In genomic region chr5:96876292-96876850, GRCh38 we compare ENCODE assay signal across 1 cellular context.
TF ChIP-seq lines count a peak whose summit lies in the region.

TSS of gene ERAP2 (plus strand) at chr5:96876500. CDS start at chr5:96879686, 3,186 bp downstream.

TF ChIP-seq in K562, 482 proteins besides CTCF, POLR2A, EP300 and RAD21 (continued from another document and continues in another):
- TF ChIP-seq MNT (conservative IDR thresholded peaks at IDR 0.05) = peak; percentile 55 to 58; a peak in 3 of 4 replicates
- no peak for TF ChIP-seq ZNF431 (CRISPR knock-in tag; IDR thresholded peaks at IDR 0.05)
- TF ChIP-seq EP400 (IDR thresholded peaks at IDR 0.05) = peak; percentile 52
- TF ChIP-seq ZNF280B (CRISPR knock-in tag; IDR thresholded peaks at IDR 0.05) = no peak
- TF ChIP-seq FOXM1 (IDR thresholded peaks at IDR 0.05; ENCODE audit: low read depth) = peak; percentile 82
- no peak for TF ChIP-seq FOXM1 (CRISPR knock-in tag; IDR thresholded peaks at IDR 0.05; ENCODE audit: low read depth)
- TF ChIP-seq, protein P1, sequence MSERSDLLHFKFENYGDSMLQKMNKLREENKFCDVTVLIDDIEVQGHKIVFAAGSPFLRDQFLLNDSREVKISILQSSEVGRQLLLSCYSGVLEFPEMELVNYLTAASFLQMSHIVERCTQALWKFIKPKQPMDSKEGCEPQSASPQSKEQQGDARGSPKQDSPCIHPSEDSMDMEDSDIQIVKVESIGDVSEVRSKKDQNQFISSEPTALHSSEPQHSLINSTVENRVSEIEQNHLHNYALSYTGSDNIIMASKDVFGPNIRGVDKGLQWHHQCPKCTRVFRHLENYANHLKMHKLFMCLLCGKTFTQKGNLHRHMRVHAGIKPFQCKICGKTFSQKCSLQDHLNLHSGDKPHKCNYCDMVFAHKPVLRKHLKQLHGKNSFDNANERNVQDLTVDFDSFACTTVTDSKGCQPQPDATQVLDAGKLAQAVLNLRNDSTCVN (CRISPR knock-in tag; IDR thresholded peaks at IDR 0.05) = no peak
- TF ChIP-seq ZKSCAN3 (CRISPR knock-in tag; IDR thresholded peaks at IDR 0.05) = no peak
- no peak for TF ChIP-seq FUS (optimal IDR thresholded peaks at IDR 0.05; ENCODE audit: low read depth, low read length)
- TF ChIP-seq PHB (CRISPR knock-in tag; IDR thresholded peaks at IDR 0.05) = no peak
- 0 out of 2 replicates have a peak, but pooled peaks have one; percentile 16 for TF ChIP-seq NFRKB (IDR thresholded peaks at IDR 0.05; ENCODE audit: low read depth)
- no peak for TF ChIP-seq RFX1 (IDR thresholded peaks at IDR 0.05)
- TF ChIP-seq, protein P2, sequence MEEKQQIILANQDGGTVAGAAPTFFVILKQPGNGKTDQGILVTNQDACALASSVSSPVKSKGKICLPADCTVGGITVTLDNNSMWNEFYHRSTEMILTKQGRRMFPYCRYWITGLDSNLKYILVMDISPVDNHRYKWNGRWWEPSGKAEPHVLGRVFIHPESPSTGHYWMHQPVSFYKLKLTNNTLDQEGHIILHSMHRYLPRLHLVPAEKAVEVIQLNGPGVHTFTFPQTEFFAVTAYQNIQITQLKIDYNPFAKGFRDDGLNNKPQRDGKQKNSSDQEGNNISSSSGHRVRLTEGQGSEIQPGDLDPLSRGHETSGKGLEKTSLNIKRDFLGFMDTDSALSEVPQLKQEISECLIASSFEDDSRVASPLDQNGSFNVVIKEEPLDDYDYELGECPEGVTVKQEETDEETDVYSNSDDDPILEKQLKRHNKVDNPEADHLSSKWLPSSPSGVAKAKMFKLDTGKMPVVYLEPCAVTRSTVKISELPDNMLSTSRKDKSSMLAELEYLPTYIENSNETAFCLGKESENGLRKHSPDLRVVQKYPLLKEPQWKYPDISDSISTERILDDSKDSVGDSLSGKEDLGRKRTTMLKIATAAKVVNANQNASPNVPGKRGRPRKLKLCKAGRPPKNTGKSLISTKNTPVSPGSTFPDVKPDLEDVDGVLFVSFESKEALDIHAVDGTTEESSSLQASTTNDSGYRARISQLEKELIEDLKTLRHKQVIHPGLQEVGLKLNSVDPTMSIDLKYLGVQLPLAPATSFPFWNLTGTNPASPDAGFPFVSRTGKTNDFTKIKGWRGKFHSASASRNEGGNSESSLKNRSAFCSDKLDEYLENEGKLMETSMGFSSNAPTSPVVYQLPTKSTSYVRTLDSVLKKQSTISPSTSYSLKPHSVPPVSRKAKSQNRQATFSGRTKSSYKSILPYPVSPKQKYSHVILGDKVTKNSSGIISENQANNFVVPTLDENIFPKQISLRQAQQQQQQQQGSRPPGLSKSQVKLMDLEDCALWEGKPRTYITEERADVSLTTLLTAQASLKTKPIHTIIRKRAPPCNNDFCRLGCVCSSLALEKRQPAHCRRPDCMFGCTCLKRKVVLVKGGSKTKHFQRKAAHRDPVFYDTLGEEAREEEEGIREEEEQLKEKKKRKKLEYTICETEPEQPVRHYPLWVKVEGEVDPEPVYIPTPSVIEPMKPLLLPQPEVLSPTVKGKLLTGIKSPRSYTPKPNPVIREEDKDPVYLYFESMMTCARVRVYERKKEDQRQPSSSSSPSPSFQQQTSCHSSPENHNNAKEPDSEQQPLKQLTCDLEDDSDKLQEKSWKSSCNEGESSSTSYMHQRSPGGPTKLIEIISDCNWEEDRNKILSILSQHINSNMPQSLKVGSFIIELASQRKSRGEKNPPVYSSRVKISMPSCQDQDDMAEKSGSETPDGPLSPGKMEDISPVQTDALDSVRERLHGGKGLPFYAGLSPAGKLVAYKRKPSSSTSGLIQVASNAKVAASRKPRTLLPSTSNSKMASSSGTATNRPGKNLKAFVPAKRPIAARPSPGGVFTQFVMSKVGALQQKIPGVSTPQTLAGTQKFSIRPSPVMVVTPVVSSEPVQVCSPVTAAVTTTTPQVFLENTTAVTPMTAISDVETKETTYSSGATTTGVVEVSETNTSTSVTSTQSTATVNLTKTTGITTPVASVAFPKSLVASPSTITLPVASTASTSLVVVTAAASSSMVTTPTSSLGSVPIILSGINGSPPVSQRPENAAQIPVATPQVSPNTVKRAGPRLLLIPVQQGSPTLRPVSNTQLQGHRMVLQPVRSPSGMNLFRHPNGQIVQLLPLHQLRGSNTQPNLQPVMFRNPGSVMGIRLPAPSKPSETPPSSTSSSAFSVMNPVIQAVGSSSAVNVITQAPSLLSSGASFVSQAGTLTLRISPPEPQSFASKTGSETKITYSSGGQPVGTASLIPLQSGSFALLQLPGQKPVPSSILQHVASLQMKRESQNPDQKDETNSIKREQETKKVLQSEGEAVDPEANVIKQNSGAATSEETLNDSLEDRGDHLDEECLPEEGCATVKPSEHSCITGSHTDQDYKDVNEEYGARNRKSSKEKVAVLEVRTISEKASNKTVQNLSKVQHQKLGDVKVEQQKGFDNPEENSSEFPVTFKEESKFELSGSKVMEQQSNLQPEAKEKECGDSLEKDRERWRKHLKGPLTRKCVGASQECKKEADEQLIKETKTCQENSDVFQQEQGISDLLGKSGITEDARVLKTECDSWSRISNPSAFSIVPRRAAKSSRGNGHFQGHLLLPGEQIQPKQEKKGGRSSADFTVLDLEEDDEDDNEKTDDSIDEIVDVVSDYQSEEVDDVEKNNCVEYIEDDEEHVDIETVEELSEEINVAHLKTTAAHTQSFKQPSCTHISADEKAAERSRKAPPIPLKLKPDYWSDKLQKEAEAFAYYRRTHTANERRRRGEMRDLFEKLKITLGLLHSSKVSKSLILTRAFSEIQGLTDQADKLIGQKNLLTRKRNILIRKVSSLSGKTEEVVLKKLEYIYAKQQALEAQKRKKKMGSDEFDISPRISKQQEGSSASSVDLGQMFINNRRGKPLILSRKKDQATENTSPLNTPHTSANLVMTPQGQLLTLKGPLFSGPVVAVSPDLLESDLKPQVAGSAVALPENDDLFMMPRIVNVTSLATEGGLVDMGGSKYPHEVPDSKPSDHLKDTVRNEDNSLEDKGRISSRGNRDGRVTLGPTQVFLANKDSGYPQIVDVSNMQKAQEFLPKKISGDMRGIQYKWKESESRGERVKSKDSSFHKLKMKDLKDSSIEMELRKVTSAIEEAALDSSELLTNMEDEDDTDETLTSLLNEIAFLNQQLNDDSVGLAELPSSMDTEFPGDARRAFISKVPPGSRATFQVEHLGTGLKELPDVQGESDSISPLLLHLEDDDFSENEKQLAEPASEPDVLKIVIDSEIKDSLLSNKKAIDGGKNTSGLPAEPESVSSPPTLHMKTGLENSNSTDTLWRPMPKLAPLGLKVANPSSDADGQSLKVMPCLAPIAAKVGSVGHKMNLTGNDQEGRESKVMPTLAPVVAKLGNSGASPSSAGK (IDR thresholded peaks at IDR 0.05) = no peak
- TF ChIP-seq NFXL1 (CRISPR knock-in tag; IDR thresholded peaks at IDR 0.05) = no peak
- no peak for TF ChIP-seq ZBTB7A (IDR thresholded peaks at IDR 0.05; ENCODE audit: borderline replicate concordance, control insufficient read depth, low read depth, low read length)
- TF ChIP-seq HOMEZ (CRISPR knock-in tag; IDR thresholded peaks at IDR 0.05) = no peak
- TF ChIP-seq JUND (IDR thresholded peaks at IDR 0.05; ENCODE audit: borderline replicate concordance, low read depth, low read length) = peak; percentile 2; the same call in 1 of the 2 replicates
- TF ChIP-seq JUND (tag; IDR thresholded peaks at IDR 0.05; ENCODE audit: borderline replicate concordance, low read depth, low read length) = no peak
- TF ChIP-seq ZBTB2 (IDR thresholded peaks at IDR 0.05) = no peak
- TF ChIP-seq GABPB2 (CRISPR knock-in tag; conservative IDR thresholded peaks at IDR 0.05) = no peak
- TF ChIP-seq, protein P3, sequence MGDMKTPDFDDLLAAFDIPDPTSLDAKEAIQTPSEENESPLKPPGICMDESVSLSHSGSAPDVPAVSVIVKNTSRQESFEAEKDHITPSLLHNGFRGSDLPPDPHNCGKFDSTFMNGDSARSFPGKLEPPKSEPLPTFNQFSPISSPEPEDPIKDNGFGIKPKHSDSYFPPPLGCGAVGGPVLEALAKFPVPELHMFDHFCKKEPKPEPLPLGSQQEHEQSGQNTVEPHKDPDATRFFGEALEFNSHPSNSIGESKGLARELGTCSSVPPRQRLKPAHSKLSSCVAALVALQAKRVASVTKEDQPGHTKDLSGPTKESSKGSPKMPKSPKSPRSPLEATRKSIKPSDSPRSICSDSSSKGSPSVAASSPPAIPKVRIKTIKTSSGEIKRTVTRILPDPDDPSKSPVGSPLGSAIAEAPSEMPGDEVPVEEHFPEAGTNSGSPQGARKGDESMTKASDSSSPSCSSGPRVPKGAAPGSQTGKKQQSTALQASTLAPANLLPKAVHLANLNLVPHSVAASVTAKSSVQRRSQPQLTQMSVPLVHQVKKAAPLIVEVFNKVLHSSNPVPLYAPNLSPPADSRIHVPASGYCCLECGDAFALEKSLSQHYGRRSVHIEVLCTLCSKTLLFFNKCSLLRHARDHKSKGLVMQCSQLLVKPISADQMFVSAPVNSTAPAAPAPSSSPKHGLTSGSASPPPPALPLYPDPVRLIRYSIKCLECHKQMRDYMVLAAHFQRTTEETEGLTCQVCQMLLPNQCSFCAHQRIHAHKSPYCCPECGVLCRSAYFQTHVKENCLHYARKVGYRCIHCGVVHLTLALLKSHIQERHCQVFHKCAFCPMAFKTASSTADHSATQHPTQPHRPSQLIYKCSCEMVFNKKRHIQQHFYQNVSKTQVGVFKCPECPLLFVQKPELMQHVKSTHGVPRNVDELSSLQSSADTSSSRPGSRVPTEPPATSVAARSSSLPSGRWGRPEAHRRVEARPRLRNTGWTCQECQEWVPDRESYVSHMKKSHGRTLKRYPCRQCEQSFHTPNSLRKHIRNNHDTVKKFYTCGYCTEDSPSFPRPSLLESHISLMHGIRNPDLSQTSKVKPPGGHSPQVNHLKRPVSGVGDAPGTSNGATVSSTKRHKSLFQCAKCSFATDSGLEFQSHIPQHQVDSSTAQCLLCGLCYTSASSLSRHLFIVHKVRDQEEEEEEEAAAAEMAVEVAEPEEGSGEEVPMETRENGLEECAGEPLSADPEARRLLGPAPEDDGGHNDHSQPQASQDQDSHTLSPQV (IDR thresholded peaks at IDR 0.05) = 0 out of 2 replicates have a peak, but pooled peaks have one; percentile 34
- TF ChIP-seq ZFP1 (CRISPR knock-in tag; IDR thresholded peaks at IDR 0.05) = no peak
- no peak for TF ChIP-seq CXXC5 (CRISPR knock-in tag; IDR thresholded peaks at IDR 0.05)
- TF ChIP-seq ZNF140 (CRISPR knock-in tag; IDR thresholded peaks at IDR 0.05) = no peak
- no peak for TF ChIP-seq SAFB2 (IDR thresholded peaks at IDR 0.05; ENCODE audit: borderline replicate concordance, low read depth, low read length, severe bottlenecking)
- TF ChIP-seq NBN (IDR thresholded peaks at IDR 0.05; ENCODE audit: low read depth) = no peak
- no peak for TF ChIP-seq CBX8 (IDR thresholded peaks at IDR 0.05; ENCODE audit: borderline replicate concordance, extremely low read depth, low read depth, low read length, poor library complexity, severe bottlenecking)
- no peak for TF ChIP-seq SFPQ (IDR thresholded peaks at IDR 0.05; ENCODE audit: low read depth, low read length)
- no peak for TF ChIP-seq RFX7 (CRISPR knock-in tag; IDR thresholded peaks at IDR 0.05)
- no peak for TF ChIP-seq TCF7 (IDR thresholded peaks at IDR 0.05; ENCODE audit: borderline replicate concordance)
